24 cellular contexts compared by ENCODE assay signal in the genomic region with DNA sequence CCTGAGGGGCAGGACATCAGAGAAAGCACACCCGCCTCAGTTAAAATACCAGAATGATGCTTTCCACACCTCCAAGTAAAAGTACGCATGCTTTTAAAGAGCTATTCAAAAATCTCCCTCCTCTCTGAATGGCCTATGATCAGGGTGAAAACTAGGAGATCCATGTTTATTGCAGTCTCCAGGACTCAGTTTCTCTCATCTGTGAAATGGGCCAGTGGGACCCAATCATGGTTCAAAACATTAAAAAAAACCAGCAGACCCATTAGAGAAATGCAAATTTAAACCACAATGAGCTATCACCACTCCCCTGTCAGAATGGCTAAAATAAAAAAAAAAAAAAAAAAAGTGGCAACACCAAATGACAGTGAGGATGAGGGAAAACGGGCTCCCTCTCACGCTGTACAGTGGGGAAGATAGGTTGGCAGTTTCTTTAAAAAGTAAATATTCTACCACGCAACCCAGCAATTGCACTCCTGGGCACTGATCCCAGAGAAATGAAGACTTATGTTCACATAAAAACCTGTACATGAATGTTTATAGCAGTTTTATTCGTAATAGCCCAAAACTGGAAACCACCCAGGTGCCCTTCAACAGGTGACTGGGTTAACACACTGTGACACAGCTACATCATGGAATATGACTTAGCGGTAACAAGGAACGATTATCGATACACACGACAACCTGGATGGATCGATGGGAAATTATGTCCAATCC.
"Had no signal": no experiment of that assay in that cellular context is flagged by ENCODE, and none has a peak within 500 bp of the region (broad histone marks: within the 10 kb centered on the region; RNA-seq: fewer than 3 reads in every experiment).

No MANE protein-coding gene starts in this region.

- H3K4me3 ChIP-seq: adrenal gland, breast epithelium, MG63, SJSA1 had no signal

- ATAC-seq: activated CD8-positive, alpha-beta T cell treated with anti-CD3 and anti-CD28 coated beads, Interleukin-2, amount 10 ng/mL, durations not matched to agents 7 days and 5 days; PC-3; SK-N-SH treated with all-trans-retinoic acid at 6 μM for 48 hours had no signal

- H3K9me3 ChIP-seq: adrenal gland, breast epithelium, MG63, SJSA1 had no signal

- FAIRE-seq: RCC 7860 had no signal

- H3K4me1 ChIP-seq: adrenal gland, breast epithelium had no signal

- H3K36me3 ChIP-seq: adrenal gland, breast epithelium, MG63, SJSA1 had no signal

- H3K9ac ChIP-seq: KMS-11 had no signal

- H3K4me2 ChIP-seq: KMS-11 had no signal

- H3K27me3 ChIP-seq: adrenal gland, breast epithelium, MG63, SJSA1 had no signal

- DNase-seq: activated CD4-positive, alpha-beta T cell treated with anti-CD3 and anti-CD28 coated beads for 48 hours; activated CD4-positive, alpha-beta T cell treated with anti-CD3 and anti-CD28 coated beads, Interleukin-2, amount 50 U/mL, for 4 hours; activated CD4-positive, CD25-positive, alpha-beta regulatory T cell treated with anti-CD3 and anti-CD28 coated beads, Interleukin-2, amount 50 U/mL, for 72 hours; activated CD8-positive, alpha-beta memory T cell treated with anti-CD3 and anti-CD28 coated beads, Interleukin-2, amount 50 U/mL, for 48 hours; activated CD8-positive, alpha-beta T cell treated with anti-CD3 and anti-CD28 coated beads, Interleukin-2, amount 10 ng/mL, durations not matched to agents 7 days and 5 days; activated naive CD4-positive, alpha-beta T cell treated with anti-CD3 and anti-CD28 coated beads, Interleukin-2, amount 50 U/mL, for 16 hours; activated naive CD8-positive, alpha-beta T cell treated with anti-CD3 and anti-CD28 coated beads, Interleukin-2, amount 10 ng/mL, durations not matched to agents 7 days and 5 days; activated T-cell treated with anti-CD3 and anti-CD28 coated beads, Interleukin-2, amount 50 U/mL, for 1 hour; adrenal gland; anterior cingulate cortex; MG63; MV-4-11; NCI-H1105; NCI-H1436; NCI-H1694 treated with DMSO at 0.1 percent for 48 hours; NCI-H510A treated with DMSO at 0.1 percent for 48 hours; NCI-H69; PC-3; SHP77 had no signal

- H3K27ac ChIP-seq: adrenal gland, breast epithelium, KMS-11, SJSA1 had no signal
